9 cellular contexts compared by ENCODE assay signal in genomic region chr7:36658603-36659516, GRCh38.
DNase-seq lines count a peak whose midpoint lies in the region; ATAC-seq, FAIRE-seq and TF ChIP-seq lines count a peak whose summit lies in the region.
"Had no signal": no experiment of that assay in that cellular context is flagged by ENCODE, and none has a peak within 500 bp of the region (broad histone marks: within the 10 kb centered on the region; RNA-seq: fewer than 3 reads in every experiment).

No MANE protein-coding gene starts in this region.

- H3K36me3 ChIP-seq in pancreas = no peaks in the 10 kb centered on the region

- H3K9me3 ChIP-seq in pancreas = no peaks in the 10 kb centered on the region

- no peak overlapping the region for H3K4me3 Mint-ChIP-seq in T-cell

- no peak for TF ChIP-seq CTCF in epithelial cell of proximal tubule (conservative IDR thresholded peaks at IDR 0.05; ENCODE audit: low read depth, low read length)
- TF ChIP-seq CTCF in pancreas (IDR thresholded peaks at IDR 0.05) = no peak

- H3K4me3 ChIP-seq in epithelial cell of proximal tubule (ENCODE audit: low read depth, low read length) = no peak overlapping the region
- H3K4me3 ChIP-seq in pancreas = no peak overlapping the region

- DNase-seq in GM04503 (ENCODE audit: low read depth) = peak; percentile 47
- DNase-seq in NCI-H748 treated with DMSO at 0.1 percent for 48 hours (lab: John Stamatoyannopoulos, UW) = peak; percentile 13
- peak; percentile 99 for DNase-seq in epithelial cell of proximal tubule (ENCODE audit: low read depth)
- DNase-seq in pancreas = peak in 2 of 6 donors; percentile 16 to 23
- no peak for DNase-seq in posterior vena cava (ENCODE audit: low spot score)
- DNase-seq in T-cell = no peak
- no peak for DNase-seq in iPS-NIHi7 (ENCODE audit: extremely low spot score)

- 50 to 57% methylated on average over 9 of the region's 9 CpGs for WGBS in pancreas, 2 donors

- no peak overlapping the region for H3K27ac Mint-ChIP-seq in T-cell

- H3K27me3 Mint-ChIP-seq in T-cell = no peaks in the 10 kb centered on the region

- peak overlapping the region; percentile 32 to 73 (median 56) for H3K27ac ChIP-seq in pancreas
- H3K27ac ChIP-seq: VCaP had no signal

- CTCF ChIA-PET in T-cell (lab: Charles Lee) = interaction anchor here in 1 of 2 donors (1.3 kb wide), 1 partner anchor 171 kb away, joined by 3 read pairs; no protein-coding TSS in a partner anchor

- no peaks in the 10 kb centered on the region for H3K4me1 ChIP-seq in pancreas

- intact Hi-C loops in pancreas (cut with DNase I) = no loop called here
- intact Hi-C loops in posterior vena cava (cut with DNase I) = no loop called here

- peak; percentile 53 to 88 (median 84) for ATAC-seq in pancreas
- ATAC-seq in T-cell (replicated peaks in 1 of 4) = no peak
- no peak for ATAC-seq in GM21723 (IDR thresholded peaks at IDR 0.05; ENCODE audit: unreplicated experiment)

- peaks cover 4% of the 10 kb centered on the region for H3K36me3 Mint-ChIP-seq in T-cell

- POLR2A ChIA-PET in T-cell (lab: Charles Lee) = no interaction called here

- H3K9me3 Mint-ChIP-seq in T-cell = no peaks in the 10 kb centered on the region

- no peaks in the 10 kb centered on the region for H3K27me3 ChIP-seq in pancreas

- peaks cover 13 to 34% (median 30%) of the 10 kb centered on the region in 3 donors for H3K4me1 Mint-ChIP-seq in T-cell

- FAIRE-seq in pancreas (lab: Jason Lieb, UNC) = no peak

Comparison
In these comparisons a context has a peak if more than half of its experiments do, and no peak if none do; other contexts are left out.
1. DNase-seq: peak in GM04503 (single experiment), NCI-H748 treated with DMSO at 0.1 percent for 48 hours (single experiment) and epithelial cell of proximal tubule (single experiment); none in posterior vena cava (single experiment), T-cell (0 of 34) and iPS-NIHi7 (single experiment).
2. ATAC-seq: peak in pancreas (4 of 4); none in T-cell (0 of 4) and GM21723 (single experiment).